Comparison of ENCODE assay signal across 21 cellular contexts in genomic region chr5:142259758-142260157, GRCh38.
DNase-seq lines count a peak whose midpoint lies in the region; ATAC-seq, FAIRE-seq and TF ChIP-seq lines count a peak whose summit lies in the region.
"Had no signal": no experiment of that assay in that cellular context is flagged by ENCODE, and none has a peak within 500 bp of the region (broad histone marks: within the 10 kb centered on the region; RNA-seq: fewer than 3 reads in every experiment).

No MANE protein-coding gene starts in this region.

- H3K27ac ChIP-seq in HepG2 (ENCODE audit: extremely low read length, insufficient read depth, low read length) = no peak overlapping the region
- no peak overlapping the region for H3K27ac ChIP-seq in right lobe of liver
- H3K27ac ChIP-seq: 22Rv1, A549, C4-2B had no signal

- peaks cover 13% of the 10 kb centered on the region for H3K9me3 Mint-ChIP-seq in nephron progenitor cell
- H3K9me3 Mint-ChIP-seq in stimulated activated naive CD8-positive, alpha-beta T cell treated with anti-CD3 and anti-CD28 coated beads, Interleukin-15, amount 100 ng/mL, for 72 hours = peaks cover 5 to 6% of the 10 kb centered on the region in 2 donors
- H3K9me3 Mint-ChIP-seq: CD4-positive, alpha-beta T cell had no signal

- CTCF ChIA-PET in HepG2 (lab: Yijun Ruan, JAX; ENCODE audit: low intra/inter-chr PET ratio, low total read pairs) = no interaction called here

- in situ Hi-C loops in HepG2 (cut with HindIII; ENCODE audit: extremely low pct_ligation_motif_present, low pct_unique_long_range_greater_than_20kb) = no loop called here

- H3K27ac Mint-ChIP-seq in nephron progenitor cell = peak overlapping the region; percentile 75
- peak overlapping the region in 1 of 2 donors; percentile 42 for H3K27ac Mint-ChIP-seq in stimulated activated naive CD8-positive, alpha-beta T cell treated with anti-CD3 and anti-CD28 coated beads, Interleukin-15, amount 100 ng/mL, for 72 hours
- H3K27ac Mint-ChIP-seq: CD4-positive, alpha-beta T cell; IgD-negative memory B cell had no signal

- H3K4me1 ChIP-seq in HepG2 (ENCODE audit: insufficient read depth, low read length) (peaks cover 15% of the 10 kb centered on the region), right lobe of liver (no peaks in the 10 kb centered on the region)
- H3K4me1 ChIP-seq: A549 had no signal

- no peak for FAIRE-seq in HepG2 (lab: Jason Lieb, UNC)
- peak; percentile 43 for FAIRE-seq in bronchial epithelial cell (lab: Jason Lieb, UNC)
- FAIRE-seq: A549, GM12892, GM18507, H54, HTR-8/SVneo had no signal

- peaks cover 6% of the 10 kb centered on the region for H3K36me3 Mint-ChIP-seq in nephron progenitor cell (ENCODE audit: low read depth)
- H3K36me3 Mint-ChIP-seq: IgD-negative memory B cell had no signal

- TF ChIP-seq POLR2A in HepG2 (IDR thresholded peaks at IDR 0.05; ENCODE audit: insufficient read depth in 1 of 2, low read depth in 2 of 2, low read length in 2 of 2) (no peak), right lobe of liver (IDR thresholded peaks at IDR 0.05) (no peak)

- BruUV-seq in HepG2 (replicated peaks; lab: Mats Ljungman, UMichigan) = no TSS peak

- H3K4me3 ChIP-seq in HepG2 (replicated peaks in 1 of 3; ENCODE audit: insufficient read depth in 1 of 3, low read depth in 2 of 3, low read length in 3 of 3) (no peak overlapping the region), right lobe of liver (no peak overlapping the region), bronchial epithelial cell (ENCODE audit: low read depth, low read length) (no peak overlapping the region)
- H3K4me3 ChIP-seq: A549 had no signal

- H3K36me3 ChIP-seq in HepG2 (replicated peaks in 1 of 2; ENCODE audit: control insufficient read depth in 1 of 2, insufficient read depth in 2 of 2, low read length in 2 of 2) (no peaks in the 10 kb centered on the region), right lobe of liver (no peaks in the 10 kb centered on the region), bronchial epithelial cell (ENCODE audit: control insufficient read depth, insufficient read depth, low read length) (no peaks in the 10 kb centered on the region)

- H3K9me3 ChIP-seq in HepG2 (ENCODE audit: low read length) (no peaks in the 10 kb centered on the region), right lobe of liver (no peaks in the 10 kb centered on the region)

- no peak overlapping the region for H2AFZ ChIP-seq in HepG2 (ENCODE audit: low read length)

- H3K27me3 Mint-ChIP-seq in nephron progenitor cell (ENCODE audit: low read depth, poor library complexity) = no peaks in the 10 kb centered on the region
- no peaks in the 10 kb centered on the region for H3K27me3 Mint-ChIP-seq in stimulated activated naive CD8-positive, alpha-beta T cell treated with anti-CD3 and anti-CD28 coated beads, Interleukin-15, amount 100 ng/mL, for 72 hours
- H3K27me3 Mint-ChIP-seq: CD4-positive, alpha-beta T cell had no signal

- TF ChIP-seq CTCF in HepG2 (CRISPR knock-in tag; IDR thresholded peaks at IDR 0.05) (no peak), right lobe of liver (IDR thresholded peaks at IDR 0.05) (no peak), bronchial epithelial cell (IDR thresholded peaks at IDR 0.05; ENCODE audit: insufficient read depth, low read length, severe bottlenecking) (no peak), nephron progenitor cell (IDR thresholded peaks at IDR 0.05) (no peak)

- WGBS in HepG2 (ENCODE audit: low lambda C conversion rate) = 16% methylated on average over 3 of the region's 3 CpGs
- WGBS in right lobe of liver (ENCODE audit: insufficient coverage, low coverage, low lambda C conversion rate, missing lambda C conversion rate) = 97% methylated on average over 3 of the region's 3 CpGs

- no peak overlapping the region for H3K4me2 ChIP-seq in HepG2 (ENCODE audit: low read depth, low read length)
- H3K4me2 ChIP-seq: A549 had no signal

- no peak for TF ChIP-seq EP300 in HepG2 (IDR thresholded peaks at IDR 0.05; ENCODE audit: low read depth in 2 of 2, low read length in 2 of 2)
- TF ChIP-seq EP300 in HepG2 (CRISPR knock-in tag; IDR thresholded peaks at IDR 0.05; ENCODE audit: borderline replicate concordance) = no peak

- DNase-seq in HepG2 (ENCODE audit: low spot score) (no peak), right lobe of liver (no peak), bronchial epithelial cell (ENCODE audit: low read depth) (no peak), nephron progenitor cell (no peak), COLO668 (lab: John Stamatoyannopoulos, UW; ENCODE audit: unreplicated experiment) (no peak)
- DNase-seq in stimulated activated naive CD8-positive, alpha-beta T cell treated with anti-CD3 and anti-CD28 coated beads, Interleukin-15, amount 100 ng/mL, for 72 hours = no peak
- DNase-seq: AML-193; CD4-positive, alpha-beta T cell; DMS153; DMS79; GDM1 had no signal

- TF ChIP-seq RAD21 in HepG2 (CRISPR knock-in tag; IDR thresholded peaks at IDR 0.05) = no peak

- no peaks in the 10 kb centered on the region for H3K79me2 ChIP-seq in HepG2 (ENCODE audit: insufficient read depth, low read length)

- intact Hi-C loops in HepG2 (cut with micrococcal nuclease; ENCODE audit: unreplicated experiment) = no loop called here
- intact Hi-C loops in right lobe of liver (cut with DNase I) = no loop called here

- no peaks in the 10 kb centered on the region for H4K20me1 ChIP-seq in HepG2 (ENCODE audit: insufficient read depth, low read length)

- 0 out of 5 replicates have a peak, but pooled peaks cover 0 to 4% of the 10 kb centered on the region in 2 experiments for H3K27me3 ChIP-seq in HepG2 (ENCODE audit: control insufficient read depth in 1 of 2, insufficient read depth in 2 of 2, low read length in 2 of 2)
- no peaks in the 10 kb centered on the region for H3K27me3 ChIP-seq in right lobe of liver
- H3K27me3 ChIP-seq in bronchial epithelial cell (ENCODE audit: control insufficient read depth, insufficient read depth, low read length) = no peaks in the 10 kb centered on the region

- H3K4me3 Mint-ChIP-seq in nephron progenitor cell = no peak overlapping the region
- H3K4me3 Mint-ChIP-seq in stimulated activated naive CD8-positive, alpha-beta T cell treated with anti-CD3 and anti-CD28 coated beads, Interleukin-15, amount 100 ng/mL, for 72 hours = no peak overlapping the region
- H3K4me3 Mint-ChIP-seq: CD4-positive, alpha-beta T cell; IgD-negative memory B cell had no signal

- H3K9ac ChIP-seq in HepG2 (ENCODE audit: insufficient read depth, low read depth, low read length) = no peak overlapping the region

- ATAC-seq in HepG2 = 0 out of 3 replicates have a peak, but pooled peaks have one; percentile 40
- ATAC-seq in right lobe of liver = no peak
- ATAC-seq in GM21619 (IDR thresholded peaks at IDR 0.05; ENCODE audit: unreplicated experiment) = no peak
- no peak for ATAC-seq in stimulated activated naive CD8-positive, alpha-beta T cell treated with anti-CD3 and anti-CD28 coated beads, Interleukin-15, amount 100 ng/mL, for 72 hours
- ATAC-seq: A549, HCT116 had no signal

- POLR2A ChIA-PET in HepG2 (lab: Yijun Ruan, JAX) = interaction anchor here (0.5 kb wide), 1 partner anchor 1863 kb away, joined by 3 read pairs; no protein-coding TSS in a partner anchor

- H3K4me1 Mint-ChIP-seq in nephron progenitor cell = peaks cover 26% of the 10 kb centered on the region
- no peaks in the 10 kb centered on the region for H3K4me1 Mint-ChIP-seq in stimulated activated naive CD8-positive, alpha-beta T cell treated with anti-CD3 and anti-CD28 coated beads, Interleukin-15, amount 100 ng/mL, for 72 hours
- H3K4me1 Mint-ChIP-seq: IgD-negative memory B cell had no signal

TF ChIP-seq in HepG2, 621 proteins besides CTCF, POLR2A, EP300 and RAD21:
- no peak for TF ChIP-seq ZSCAN5A (CRISPR knock-in tag; IDR thresholded peaks at IDR 0.05; ENCODE audit: borderline replicate concordance)
- TF ChIP-seq ZNF468 (CRISPR knock-in tag; IDR thresholded peaks at IDR 0.05) = no peak
- no peak for TF ChIP-seq ZFY (CRISPR knock-in tag; IDR thresholded peaks at IDR 0.05)
- no peak for TF ChIP-seq ZNF205 (CRISPR knock-in tag; IDR thresholded peaks at IDR 0.05)
- no peak for TF ChIP-seq ZNF251 (CRISPR knock-in tag; IDR thresholded peaks at IDR 0.05)
- no peak for TF ChIP-seq PAX8 (CRISPR knock-in tag; IDR thresholded peaks at IDR 0.05; ENCODE audit: borderline replicate concordance)
- TF ChIP-seq MLX (CRISPR knock-in tag; IDR thresholded peaks at IDR 0.05) = no peak
- TF ChIP-seq SAFB2 (CRISPR knock-in tag; IDR thresholded peaks at IDR 0.05; ENCODE audit: borderline replicate concordance, low read depth) = no peak
- no peak for TF ChIP-seq ESRRA (CRISPR knock-in tag; IDR thresholded peaks at IDR 0.05; ENCODE audit: low read depth)
TF ChIP-seq in HepG2: peak in this region for 0.
